In the genomic region with DNA sequence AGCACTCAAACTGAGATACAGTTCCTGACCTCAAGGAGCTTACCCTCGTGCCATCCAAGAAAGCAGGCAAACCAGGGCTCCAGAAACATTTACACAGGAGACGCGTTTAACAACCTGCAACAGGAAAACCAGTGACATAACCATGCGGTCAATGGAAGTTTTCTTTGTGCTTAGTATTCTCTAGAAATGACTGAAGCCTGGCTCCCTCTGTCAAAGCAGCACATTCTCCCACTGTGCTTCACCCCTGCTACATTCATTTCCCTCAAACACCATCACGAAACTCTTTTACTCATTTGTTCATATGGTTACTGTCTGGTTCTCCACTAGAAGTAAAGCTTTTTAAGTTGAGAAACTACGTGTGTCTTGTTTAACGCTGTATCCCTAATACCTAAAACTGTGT, we compare ENCODE assay signal across 18 cellular contexts.
DNase-seq lines count a peak whose midpoint lies in the region; ATAC-seq, FAIRE-seq and TF ChIP-seq lines count a peak whose summit lies in the region.
"Had no signal": no experiment of that assay in that cellular context is flagged by ENCODE, and none has a peak within 500 bp of the region (broad histone marks: within the 10 kb centered on the region; RNA-seq: fewer than 3 reads in every experiment).

No MANE protein-coding gene starts in this region.

- H3K9me3 ChIP-seq in astrocyte (ENCODE audit: insufficient read depth, low read depth, low read length) (no peaks in the 10 kb centered on the region), stomach (no peaks in the 10 kb centered on the region)
- H3K9me3 ChIP-seq: BE2C, heart left ventricle, left ventricle myocardium inferior had no signal

- no peak overlapping the region for H3K9ac ChIP-seq in astrocyte (ENCODE audit: low read length)

- peak; percentile 69 for ATAC-seq in activated CD4-positive, alpha-beta T cell treated with anti-CD3 and anti-CD28 coated beads for 36 hours
- ATAC-seq: heart left ventricle had no signal

- no peak overlapping the region for H3K4me3 Mint-ChIP-seq in activated CD4-positive, alpha-beta T cell treated with anti-CD3 and anti-CD28 coated beads for 36 hours
- H3K4me3 Mint-ChIP-seq in astrocyte (ENCODE audit: unreplicated experiment): no peak overlapping the region
- H3K4me3 Mint-ChIP-seq: activated CD4-positive, alpha-beta T cell treated with anti-CD3 and anti-CD28 coated beads, Interleukin-2, amount 10 ng/mL, durations not matched to agents 7 days and 5 days had no signal

- no peak for TF ChIP-seq CTCF in astrocyte (IDR thresholded peaks at IDR 0.05; ENCODE audit: insufficient read depth, low read depth, low read length)
- no peak for TF ChIP-seq CTCF in stomach (IDR thresholded peaks at IDR 0.05)

- H4K20me1 ChIP-seq in astrocyte (ENCODE audit: insufficient read depth, low read length): no peaks in the 10 kb centered on the region

- no peak for FAIRE-seq in astrocyte (lab: Jason Lieb, UNC)
- FAIRE-seq in urothelium cell line (lab: Jason Lieb, UNC): peak; percentile 9
- FAIRE-seq: H54 had no signal

- peaks cover 57% of the 10 kb centered on the region for H3K4me1 Mint-ChIP-seq in activated CD4-positive, alpha-beta T cell treated with anti-CD3 and anti-CD28 coated beads for 36 hours
- peaks cover 37% of the 10 kb centered on the region for H3K4me1 Mint-ChIP-seq in astrocyte (ENCODE audit: low read depth, unreplicated experiment)

- H3K4me1 ChIP-seq in astrocyte (ENCODE audit: insufficient read depth, low read length) (peaks cover 11% of the 10 kb centered on the region), stomach (peaks cover 0 to 12% (median 9%) of the 10 kb centered on the region in 4 donors)
- H3K4me1 ChIP-seq: BE2C had no signal

- POLR2A ChIA-PET in activated CD4-positive, alpha-beta T cell treated with anti-CD3 and anti-CD28 coated beads for 36 hours (lab: Charles Lee): no interaction called here

- H3K27me3 Mint-ChIP-seq in activated CD4-positive, alpha-beta T cell treated with anti-CD3 and anti-CD28 coated beads for 36 hours: peaks cover 11% of the 10 kb centered on the region
- peaks cover 6% of the 10 kb centered on the region for H3K27me3 Mint-ChIP-seq in astrocyte (ENCODE audit: low read depth, unreplicated experiment)

- no peaks in the 10 kb centered on the region for H3K36me3 Mint-ChIP-seq in activated CD4-positive, alpha-beta T cell treated with anti-CD3 and anti-CD28 coated beads for 36 hours (ENCODE audit: low read depth)
- H3K36me3 Mint-ChIP-seq in astrocyte (ENCODE audit: low read depth, unreplicated experiment): no peaks in the 10 kb centered on the region

- H3K9me3 Mint-ChIP-seq in activated CD4-positive, alpha-beta T cell treated with anti-CD3 and anti-CD28 coated beads for 36 hours (ENCODE audit: low read depth): no peaks in the 10 kb centered on the region
- no peaks in the 10 kb centered on the region for H3K9me3 Mint-ChIP-seq in astrocyte (ENCODE audit: unreplicated experiment)
- H3K9me3 Mint-ChIP-seq: activated CD4-positive, alpha-beta T cell treated with anti-CD3 and anti-CD28 coated beads, Interleukin-2, amount 10 ng/mL, durations not matched to agents 7 days and 5 days had no signal

- H3K27ac ChIP-seq in astrocyte (ENCODE audit: low read depth, low read length): no peak overlapping the region
- H3K27ac ChIP-seq in stomach: no peak overlapping the region
- H3K27ac ChIP-seq: heart left ventricle, left ventricle myocardium inferior had no signal

- no peaks in the 10 kb centered on the region for H3K27me3 ChIP-seq in astrocyte (ENCODE audit: insufficient read depth, low read length)
- peaks cover 0 to 30% (median 5%) of the 10 kb centered on the region in 3 donors for H3K27me3 ChIP-seq in stomach

- H3K79me2 ChIP-seq in astrocyte (ENCODE audit: insufficient read depth, low read length): no peaks in the 10 kb centered on the region

- H3K36me3 ChIP-seq in astrocyte (ENCODE audit: insufficient read depth, low read length) (no peaks in the 10 kb centered on the region), stomach (no peaks in the 10 kb centered on the region)
- H3K36me3 ChIP-seq: BE2C, heart left ventricle, left ventricle myocardium inferior had no signal

- CTCF ChIA-PET in activated CD4-positive, alpha-beta T cell treated with anti-CD3 and anti-CD28 coated beads for 36 hours (lab: Charles Lee): interaction anchor here (0.5 to 2.1 kb wide), 5 partner anchors 19 to 224 kb away, joined by 3 to 13 read pairs (median 3); no protein-coding TSS in a partner anchor

- intact Hi-C loops in activated CD4-positive, alpha-beta T cell treated with anti-CD3 and anti-CD28 coated beads for 36 hours (cut with DNase I, micrococcal nuclease): loop anchor here in 1 of 2 experiments (1.0 kb wide), 1 partner anchor 157 kb away; no protein-coding TSS in a partner anchor
- intact Hi-C loops in stomach (cut with DNase I; ENCODE audit: low total_unique reads): no loop called here

- TF ChIP-seq POLR2A in stomach (IDR thresholded peaks at IDR 0.05): no peak

- no peak overlapping the region for H3K4me3 ChIP-seq in astrocyte (ENCODE audit: insufficient read depth, low read depth, low read length)
- H3K4me3 ChIP-seq in stomach: no peak overlapping the region
- H3K4me3 ChIP-seq: heart left ventricle, left ventricle myocardium inferior had no signal

- no peak overlapping the region for H3K27ac Mint-ChIP-seq in activated CD4-positive, alpha-beta T cell treated with anti-CD3 and anti-CD28 coated beads for 36 hours
- peak overlapping the region; percentile 73 for H3K27ac Mint-ChIP-seq in astrocyte (ENCODE audit: unreplicated experiment)

- no peak overlapping the region for H2AFZ ChIP-seq in astrocyte (ENCODE audit: low read depth, low read length)

- 73 to 81% (median 78%) methylated on average over 7 of the region's 7 CpGs for WGBS in stomach, 5 donors

- peak; percentile 46 for DNase-seq in activated CD4-positive, alpha-beta T cell treated with anti-CD3 and anti-CD28 coated beads for 36 hours
- DNase-seq in activated CD4-positive, alpha-beta T cell treated with anti-CD3 and anti-CD28 coated beads for 48 hours: no peak
- peak; percentile 32 for DNase-seq in stimulated activated CD4-positive, alpha-beta T cell treated with anti-CD3 and anti-CD28 coated beads, Interleukin-1b, Interleukin-23, amount 100 ng/mL, for 48 hours
- no peak for DNase-seq in stimulated activated CD4-positive, alpha-beta T cell treated with anti-CD3 and anti-CD28 coated beads, Interleukin-4, amount 100 ng/mL, for 1 hour
- DNase-seq in astrocyte (ENCODE audit: low read depth) (no peak), urothelium cell line (ENCODE audit: low spot score) (no peak), stomach (no peak), NCI-H1092 treated with DMSO at 0.1 percent for 48 hours (lab: John Stamatoyannopoulos, UW) (no peak)
- DNase-seq: 8988T; activated CD4-positive, alpha-beta T cell treated with anti-CD3 and anti-CD28 coated beads, Interleukin-2, amount 10 ng/mL, durations not matched to agents 7 days and 5 days; activated gamma-delta T cell; BE2C; COR-L47; heart left ventricle; left ventricle myocardium inferior; NCI-H1417 treated with DMSO at 0.1 percent for 48 hours; NCI-H524 treated with DMSO at 0.1 percent for 48 hours had no signal

- H3K4me2 ChIP-seq in astrocyte (ENCODE audit: low read length): no peak overlapping the region

- no peak for TF ChIP-seq EP300 in stomach (IDR thresholded peaks at IDR 0.05)

Comparison
In these comparisons a context has a peak if more than half of its experiments do, and no peak if none do; other contexts are left out.
1. DNase-seq: peak in activated CD4-positive, alpha-beta T cell treated with anti-CD3 and anti-CD28 coated beads for 36 hours (single experiment) and stimulated activated CD4-positive, alpha-beta T cell treated with anti-CD3 and anti-CD28 coated beads, Interleukin-1b, Interleukin-23, amount 100 ng/mL, for 48 hours (single experiment); none in activated CD4-positive, alpha-beta T cell treated with anti-CD3 and anti-CD28 coated beads for 48 hours (single experiment), stimulated activated CD4-positive, alpha-beta T cell treated with anti-CD3 and anti-CD28 coated beads, Interleukin-4, amount 100 ng/mL, for 1 hour (single experiment), astrocyte (single experiment), urothelium cell line (single experiment), stomach (single experiment) and NCI-H1092 treated with DMSO at 0.1 percent for 48 hours (single experiment).